Comparison of ENCODE assay signal across 10 cellular contexts in the genomic region with DNA sequence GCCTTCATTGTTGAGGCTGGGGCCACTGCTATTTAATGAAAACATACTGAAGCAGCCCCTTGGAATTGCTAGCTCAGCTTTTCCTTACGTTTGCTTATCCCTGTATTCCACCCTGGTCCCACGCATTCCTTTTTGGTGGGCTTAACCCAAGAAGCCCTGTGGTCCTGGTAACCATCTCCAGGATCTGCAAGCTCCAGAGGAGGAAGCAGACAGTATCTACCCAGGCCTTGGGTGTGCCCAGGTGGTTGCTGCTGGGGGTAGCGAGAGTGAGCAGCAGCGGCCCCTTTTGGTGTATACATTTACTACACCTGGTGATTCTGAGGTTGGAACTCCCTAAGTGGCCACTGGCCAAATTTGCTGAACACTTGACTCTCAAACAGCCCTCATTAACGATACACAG.
DNase-seq lines count a peak whose midpoint lies in the region; ATAC-seq, FAIRE-seq and TF ChIP-seq lines count a peak whose summit lies in the region.
"Had no signal": no experiment of that assay in that cellular context is flagged by ENCODE, and none has a peak within 500 bp of the region (broad histone marks: within the 10 kb centered on the region; RNA-seq: fewer than 3 reads in every experiment).

No MANE protein-coding gene starts in this region.

- H3K36me3 Mint-ChIP-seq in activated T-helper 1 cell treated with anti-CD3 and anti-CD28 coated beads, Interleukin-12 subunit alpha, Interleukin-12 subunit beta, Interleukin-2, Interleukin-4 antibody, amounts not matched to agents 30 ng/mL and 10 ng/mL and 1 ng/mL, durations not matched to agents 14 hours and 24 hours and 36 hours (ENCODE audit: low read depth) = no peaks in the 10 kb centered on the region
- H3K36me3 Mint-ChIP-seq: activated CD8-positive, alpha-beta memory T cell treated with anti-CD3 and anti-CD28 coated beads, Interleukin-2, amount 10 ng/mL, durations not matched to agents 7 days and 5 days had no signal

- H3K4me3 Mint-ChIP-seq in activated T-helper 1 cell treated with anti-CD3 and anti-CD28 coated beads, Interleukin-12 subunit alpha, Interleukin-12 subunit beta, Interleukin-2, Interleukin-4 antibody, amounts not matched to agents 30 ng/mL and 10 ng/mL and 1 ng/mL, durations not matched to agents 14 hours and 24 hours and 36 hours = no peak overlapping the region
- H3K4me3 Mint-ChIP-seq: activated CD8-positive, alpha-beta memory T cell treated with anti-CD3 and anti-CD28 coated beads, Interleukin-2, amount 10 ng/mL, durations not matched to agents 7 days and 5 days had no signal

- peak; percentile 71 for TF ChIP-seq CTCF in bronchial epithelial cell (IDR thresholded peaks at IDR 0.05; ENCODE audit: insufficient read depth, low read length, severe bottlenecking)

- H3K27ac Mint-ChIP-seq in activated T-helper 1 cell treated with anti-CD3 and anti-CD28 coated beads, Interleukin-12 subunit alpha, Interleukin-12 subunit beta, Interleukin-2, Interleukin-4 antibody, amounts not matched to agents 30 ng/mL and 10 ng/mL and 1 ng/mL, durations not matched to agents 14 hours and 24 hours and 36 hours = no peak overlapping the region
- H3K27ac Mint-ChIP-seq: activated CD8-positive, alpha-beta memory T cell treated with anti-CD3 and anti-CD28 coated beads, Interleukin-2, amount 10 ng/mL, durations not matched to agents 7 days and 5 days had no signal

- H3K4me3 ChIP-seq in bronchial epithelial cell (ENCODE audit: low read depth, low read length) = no peak overlapping the region

- FAIRE-seq in bronchial epithelial cell (lab: Jason Lieb, UNC) = no peak
- FAIRE-seq: G401.6 had no signal

- no peak for ATAC-seq in HG02763 (IDR thresholded peaks at IDR 0.05; ENCODE audit: unreplicated experiment)
- ATAC-seq: activated CD8-positive, alpha-beta memory T cell treated with anti-CD3 and anti-CD28 coated beads, Interleukin-2, amount 10 ng/mL, durations not matched to agents 7 days and 5 days had no signal

- no peaks in the 10 kb centered on the region for H3K27me3 Mint-ChIP-seq in activated T-helper 1 cell treated with anti-CD3 and anti-CD28 coated beads, Interleukin-12 subunit alpha, Interleukin-12 subunit beta, Interleukin-2, Interleukin-4 antibody, amounts not matched to agents 30 ng/mL and 10 ng/mL and 1 ng/mL, durations not matched to agents 14 hours and 24 hours and 36 hours (ENCODE audit: insufficient read depth)
- H3K27me3 Mint-ChIP-seq: activated CD8-positive, alpha-beta memory T cell treated with anti-CD3 and anti-CD28 coated beads, Interleukin-2, amount 10 ng/mL, durations not matched to agents 7 days and 5 days had no signal

- no peaks in the 10 kb centered on the region for H3K36me3 ChIP-seq in bronchial epithelial cell (ENCODE audit: control insufficient read depth, insufficient read depth, low read length)

- DNase-seq in stimulated activated CD4-positive, alpha-beta T cell treated with anti-CD3 and anti-CD28 coated beads, Interleukin-15, amount 100 ng/mL, for 24 hours = peak; percentile 2
- no peak for DNase-seq in stimulated activated CD4-positive, alpha-beta T cell treated with anti-CD3 and anti-CD28 coated beads, Interleukin-4, amount 100 ng/mL, for 1 hour
- DNase-seq in NCI-H1436 (lab: John Stamatoyannopoulos, UW) = peak; percentile 81
- peak; percentile 35 for DNase-seq in bronchial epithelial cell (ENCODE audit: low read depth)
- no peak for DNase-seq in OCI-M2 (lab: John Stamatoyannopoulos, UW; ENCODE audit: unreplicated experiment)
- DNase-seq in activated T-helper 1 cell treated with anti-CD3 and anti-CD28 coated beads, Interleukin-12 subunit alpha, Interleukin-12 subunit beta, Interleukin-2, Interleukin-4 antibody, amounts not matched to agents 30 ng/mL and 10 ng/mL and 1 ng/mL, durations not matched to agents 14 hours and 24 hours and 36 hours (ENCODE audit: low spot score) = no peak
- DNase-seq in stimulated activated CD4-positive, alpha-beta T cell treated with anti-CD3 and anti-CD28 coated beads, Interleukin-2, amount 100 ng/mL, for 48 hours = no peak
- DNase-seq: activated CD8-positive, alpha-beta memory T cell treated with anti-CD3 and anti-CD28 coated beads, Interleukin-2, amount 10 ng/mL, durations not matched to agents 7 days and 5 days had no signal

- H3K9me3 Mint-ChIP-seq in activated T-helper 1 cell treated with anti-CD3 and anti-CD28 coated beads, Interleukin-12 subunit alpha, Interleukin-12 subunit beta, Interleukin-2, Interleukin-4 antibody, amounts not matched to agents 30 ng/mL and 10 ng/mL and 1 ng/mL, durations not matched to agents 14 hours and 24 hours and 36 hours = no peaks in the 10 kb centered on the region

- no peaks in the 10 kb centered on the region for H3K27me3 ChIP-seq in bronchial epithelial cell (ENCODE audit: control insufficient read depth, insufficient read depth, low read length)

- no peaks in the 10 kb centered on the region for H3K4me1 Mint-ChIP-seq in activated T-helper 1 cell treated with anti-CD3 and anti-CD28 coated beads, Interleukin-12 subunit alpha, Interleukin-12 subunit beta, Interleukin-2, Interleukin-4 antibody, amounts not matched to agents 30 ng/mL and 10 ng/mL and 1 ng/mL, durations not matched to agents 14 hours and 24 hours and 36 hours (ENCODE audit: low read depth)
- H3K4me1 Mint-ChIP-seq: activated CD8-positive, alpha-beta memory T cell treated with anti-CD3 and anti-CD28 coated beads, Interleukin-2, amount 10 ng/mL, durations not matched to agents 7 days and 5 days had no signal

- intact Hi-C loops in activated T-helper 1 cell treated with anti-CD3 and anti-CD28 coated beads, Interleukin-12 subunit alpha, Interleukin-12 subunit beta, Interleukin-2, Interleukin-4 antibody, amounts not matched to agents 30 ng/mL and 10 ng/mL and 1 ng/mL, durations not matched to agents 14 hours and 24 hours and 36 hours (cut with micrococcal nuclease) = no loop called here

Comparison
In these comparisons a context has a peak if more than half of its experiments do, and no peak if none do; other contexts are left out.
1. DNase-seq: peak in stimulated activated CD4-positive, alpha-beta T cell treated with anti-CD3 and anti-CD28 coated beads, Interleukin-15, amount 100 ng/mL, for 24 hours (single experiment), NCI-H1436 (single experiment) and bronchial epithelial cell (single experiment); none in stimulated activated CD4-positive, alpha-beta T cell treated with anti-CD3 and anti-CD28 coated beads, Interleukin-4, amount 100 ng/mL, for 1 hour (single experiment), OCI-M2 (single experiment), activated T-helper 1 cell treated with anti-CD3 and anti-CD28 coated beads, Interleukin-12 subunit alpha, Interleukin-12 subunit beta, Interleukin-2, Interleukin-4 antibody, amounts not matched to agents 30 ng/mL and 10 ng/mL and 1 ng/mL, durations not matched to agents 14 hours and 24 hours and 36 hours (single experiment) and stimulated activated CD4-positive, alpha-beta T cell treated with anti-CD3 and anti-CD28 coated beads, Interleukin-2, amount 100 ng/mL, for 48 hours (0 of 2).